ENCODE assay signal across 26 cellular contexts in the genomic region with DNA sequence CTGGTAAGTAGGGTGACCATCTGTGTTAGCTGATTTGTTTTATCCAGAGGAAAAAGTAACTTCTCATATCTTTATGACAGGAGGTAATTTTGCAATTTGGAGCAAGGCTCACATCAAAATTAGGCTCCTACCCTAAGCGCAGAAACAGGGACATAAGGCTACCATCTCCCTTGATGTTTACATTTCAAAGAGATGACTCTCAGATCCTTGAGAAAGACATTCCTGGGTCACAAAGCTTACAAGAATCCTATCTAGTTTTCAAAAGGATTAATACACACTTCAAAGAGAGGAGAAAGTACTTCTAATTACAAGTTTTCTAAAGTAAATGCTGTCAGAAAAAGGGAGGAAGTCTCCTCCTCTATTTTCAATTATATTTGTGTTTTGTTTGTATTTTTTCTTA. TPM values are rescaled to one million over a fixed set of nuclear protein-coding genes. Genes with fewer than 3 reads are reported as not detected.
DNase-seq lines count a peak whose midpoint lies in the region; TF ChIP-seq lines count a peak whose summit lies in the region.
"Had no signal": no experiment of that assay in that cellular context is flagged by ENCODE, and none has a peak within 500 bp of the region (broad histone marks: within the 10 kb centered on the region; RNA-seq: fewer than 3 reads in every experiment).

No MANE protein-coding gene starts in this region.

- no peak for TF ChIP-seq CTCF in fibroblast of villous mesenchyme (IDR thresholded peaks at IDR 0.05; ENCODE audit: insufficient read depth, low read depth, low read length)
- TF ChIP-seq CTCF in neural progenitor cell (IDR thresholded peaks at IDR 0.05) = no peak

- no peaks in the 10 kb centered on the region for H3K4me1 ChIP-seq in NT2/D1 (ENCODE audit: insufficient read depth, insufficient read length)
- H3K4me1 ChIP-seq in neural progenitor cell = peaks cover 45% of the 10 kb centered on the region
- H3K4me1 ChIP-seq: SJSA1 had no signal

- no peak overlapping the region for H3K4me3 Mint-ChIP-seq in neural progenitor cell
- H3K4me3 Mint-ChIP-seq: CD8-positive, alpha-beta memory T cell; HFFc6 had no signal

- no peaks in the 10 kb centered on the region for H3K36me3 Mint-ChIP-seq in neural progenitor cell
- H3K36me3 Mint-ChIP-seq: CD8-positive, alpha-beta memory T cell had no signal

- H3K9ac ChIP-seq in NT2/D1 (ENCODE audit: insufficient read length, low read depth) (no peak overlapping the region), neural progenitor cell (no peak overlapping the region)

- H3K4me1 Mint-ChIP-seq in neural progenitor cell = peaks cover 6% of the 10 kb centered on the region
- H3K4me1 Mint-ChIP-seq: CD8-positive, alpha-beta memory T cell had no signal

- no peaks in the 10 kb centered on the region for H3K79me2 ChIP-seq in neural progenitor cell (ENCODE audit: low read depth)

- H3K4me2 ChIP-seq in neural progenitor cell = peak overlapping the region; percentile 19

- H3K9me3 Mint-ChIP-seq in neural progenitor cell = no peaks in the 10 kb centered on the region
- H3K9me3 Mint-ChIP-seq: CD8-positive, alpha-beta memory T cell; HFFc6 had no signal

- no peak overlapping the region for H3K27ac Mint-ChIP-seq in neural progenitor cell
- H3K27ac Mint-ChIP-seq: CD8-positive, alpha-beta memory T cell; HFFc6 had no signal

- H3F3A ChIP-seq in neural progenitor cell (ENCODE audit: low read depth) = no peaks in the 10 kb centered on the region

- DNase-seq in ELR (ENCODE audit: low read depth) = peak; percentile 57
- peak; percentile 6 for DNase-seq in NT2/D1 (ENCODE audit: low read depth, low spot score)
- DNase-seq in fibroblast of villous mesenchyme (ENCODE audit: low read depth) = peak; percentile 66
- peak; percentile 16 for DNase-seq in neural progenitor cell (ENCODE audit: low spot score)
- no peak for DNase-seq in nucleus accumbens (lab: John Stamatoyannopoulos, UW)
- DNase-seq in NCI-H2029 (lab: John Stamatoyannopoulos, UW) = no peak
- DNase-seq in epidermal melanocyte (ENCODE audit: insufficient read length, low spot score) = no peak
- DNase-seq: AML-193; C1 segment of cervical spinal cord; Calu3; CD8-positive, alpha-beta memory T cell; DMS153; GDM1; H7; HFFc6; Kasumi-1; MG63; NCI-H1048; NCI-H1436; NCI-H187 treated with DMSO at 0.1 percent for 48 hours; NCI-H774; OCI-M1; T-helper 1 cell had no signal

- H3K9me3 ChIP-seq in NT2/D1 (ENCODE audit: insufficient read depth, low read length) (no peaks in the 10 kb centered on the region), neural progenitor cell (ENCODE audit: low read depth) (no peaks in the 10 kb centered on the region)
- H3K9me3 ChIP-seq: MG63, SJSA1 had no signal

- H3K27me3 ChIP-seq in NT2/D1 (ENCODE audit: insufficient read depth, insufficient read length) (peaks cover 61% of the 10 kb centered on the region), neural progenitor cell (no peaks in the 10 kb centered on the region)
- H3K27me3 ChIP-seq: MG63, SJSA1 had no signal

- peaks cover 3% of the 10 kb centered on the region for H3K27me3 Mint-ChIP-seq in neural progenitor cell (ENCODE audit: insufficient read depth, low read depth)

- H2AFZ ChIP-seq in neural progenitor cell (replicated peaks) = peak overlapping the region; percentile 7

- H3K4me3 ChIP-seq in NT2/D1 (ENCODE audit: insufficient read length, low read depth) = no peak overlapping the region
- H3K4me3 ChIP-seq in fibroblast of villous mesenchyme (ENCODE audit: low read depth, low read length) = no peak overlapping the region
- H3K4me3 ChIP-seq in neural progenitor cell = no peak overlapping the region
- H3K4me3 ChIP-seq: MG63, SJSA1 had no signal

- H3K36me3 ChIP-seq in NT2/D1 (ENCODE audit: insufficient read depth, insufficient read length, low read length) = no peaks in the 10 kb centered on the region
- no peaks in the 10 kb centered on the region for H3K36me3 ChIP-seq in neural progenitor cell
- H3K36me3 ChIP-seq: MG63, SJSA1 had no signal

- no peak overlapping the region for H3K27ac ChIP-seq in neural progenitor cell
- H3K27ac ChIP-seq: SJSA1 had no signal

- H4K20me1 ChIP-seq in neural progenitor cell (ENCODE audit: low read depth) = no peaks in the 10 kb centered on the region

RNA-seq across cellular contexts. Expression of a gene that starts 7.0 kb away (rescaled TPM):
- total RNA-seq in fibroblast of villous mesenchyme (0.43 and 1.3 TPM in 2 replicates), neural progenitor cell (ENCODE audit: low replicate concordance) (0.28 and 0.31 TPM in 2 replicates)
- total RNA-seq: CD8-positive, alpha-beta memory T cell; H7; NCI-H460; Right ventricle myocardium inferior; SJSA1 had no signal

Comparison
In these comparisons a context has a peak if more than half of its experiments do, and no peak if none do; other contexts are left out.
1. DNase-seq: peak in ELR (single experiment), NT2/D1 (single experiment), fibroblast of villous mesenchyme (single experiment) and neural progenitor cell (single experiment); none in nucleus accumbens (0 of 56), NCI-H2029 (single experiment) and epidermal melanocyte (single experiment).